ENCODE assay signal across 2 cellular contexts in the genomic region with DNA sequence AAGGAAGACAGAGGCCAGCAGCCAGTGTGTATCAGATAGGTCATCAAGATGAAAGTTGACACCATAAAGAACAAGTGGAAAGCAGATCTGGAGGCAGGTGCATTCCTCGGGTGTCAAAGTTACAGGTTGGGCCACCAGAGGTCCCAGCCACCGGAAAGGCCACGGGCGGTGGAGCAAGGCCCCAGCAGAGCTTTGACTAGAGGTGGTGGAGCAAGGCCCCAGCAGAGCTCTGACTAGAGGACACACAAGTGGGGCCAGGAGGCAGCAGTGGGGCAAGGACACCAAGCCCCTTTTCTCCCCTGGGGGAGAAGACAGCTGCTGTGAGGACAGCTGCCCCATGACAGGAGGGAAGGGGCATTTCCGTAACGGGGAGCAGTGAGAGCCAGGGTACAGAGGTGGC.
TF ChIP-seq lines count a peak whose summit lies in the region.

No MANE protein-coding gene starts in this region.

TF ChIP-seq in HepG2, 621 proteins besides CTCF, POLR2A, EP300 and RAD21:
- TF ChIP-seq, protein P1, sequence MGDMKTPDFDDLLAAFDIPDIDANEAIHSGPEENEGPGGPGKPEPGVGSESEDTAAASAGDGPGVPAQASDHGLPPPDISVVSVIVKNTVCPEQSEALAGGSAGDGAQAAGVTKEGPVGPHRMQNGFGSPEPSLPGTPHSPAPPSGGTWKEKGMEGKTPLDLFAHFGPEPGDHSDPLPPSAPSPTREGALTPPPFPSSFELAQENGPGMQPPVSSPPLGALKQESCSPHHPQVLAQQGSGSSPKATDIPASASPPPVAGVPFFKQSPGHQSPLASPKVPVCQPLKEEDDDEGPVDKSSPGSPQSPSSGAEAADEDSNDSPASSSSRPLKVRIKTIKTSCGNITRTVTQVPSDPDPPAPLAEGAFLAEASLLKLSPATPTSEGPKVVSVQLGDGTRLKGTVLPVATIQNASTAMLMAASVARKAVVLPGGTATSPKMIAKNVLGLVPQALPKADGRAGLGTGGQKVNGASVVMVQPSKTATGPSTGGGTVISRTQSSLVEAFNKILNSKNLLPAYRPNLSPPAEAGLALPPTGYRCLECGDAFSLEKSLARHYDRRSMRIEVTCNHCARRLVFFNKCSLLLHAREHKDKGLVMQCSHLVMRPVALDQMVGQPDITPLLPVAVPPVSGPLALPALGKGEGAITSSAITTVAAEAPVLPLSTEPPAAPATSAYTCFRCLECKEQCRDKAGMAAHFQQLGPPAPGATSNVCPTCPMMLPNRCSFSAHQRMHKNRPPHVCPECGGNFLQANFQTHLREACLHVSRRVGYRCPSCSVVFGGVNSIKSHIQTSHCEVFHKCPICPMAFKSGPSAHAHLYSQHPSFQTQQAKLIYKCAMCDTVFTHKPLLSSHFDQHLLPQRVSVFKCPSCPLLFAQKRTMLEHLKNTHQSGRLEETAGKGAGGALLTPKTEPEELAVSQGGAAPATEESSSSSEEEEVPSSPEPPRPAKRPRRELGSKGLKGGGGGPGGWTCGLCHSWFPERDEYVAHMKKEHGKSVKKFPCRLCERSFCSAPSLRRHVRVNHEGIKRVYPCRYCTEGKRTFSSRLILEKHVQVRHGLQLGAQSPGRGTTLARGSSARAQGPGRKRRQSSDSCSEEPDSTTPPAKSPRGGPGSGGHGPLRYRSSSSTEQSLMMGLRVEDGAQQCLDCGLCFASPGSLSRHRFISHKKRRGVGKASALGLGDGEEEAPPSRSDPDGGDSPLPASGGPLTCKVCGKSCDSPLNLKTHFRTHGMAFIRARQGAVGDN (CRISPR knock-in tag; IDR thresholded peaks at IDR 0.05) = peak; percentile 5; the same call in 1 of the 2 replicates
- TF ChIP-seq SMAD9 (CRISPR knock-in tag; IDR thresholded peaks at IDR 0.05) = no peak
TF ChIP-seq in HepG2: peak in this region for 1.

TF ChIP-seq in K562, 482 proteins besides CTCF, POLR2A, EP300 and RAD21:
- TF ChIP-seq PURB (CRISPR knock-in tag; IDR thresholded peaks at IDR 0.05; ENCODE audit: low read depth) (no peak), SRSF1 (IDR thresholded peaks at IDR 0.05; ENCODE audit: low read depth, low read length) (no peak), RFX1 (IDR thresholded peaks at IDR 0.05) (no peak), MBD2 (IDR thresholded peaks at IDR 0.05; ENCODE audit: borderline replicate concordance, low read depth) (no peak), TAL1 (IDR thresholded peaks at IDR 0.05) (no peak), TEAD2 (tag; IDR thresholded peaks at IDR 0.05) (no peak), RBFOX2 (IDR thresholded peaks at IDR 0.05; ENCODE audit: low read depth, low read length) (no peak), C11orf30 (IDR thresholded peaks at IDR 0.05; ENCODE audit: low read depth) (no peak)
- TF ChIP-seq, protein P2, sequence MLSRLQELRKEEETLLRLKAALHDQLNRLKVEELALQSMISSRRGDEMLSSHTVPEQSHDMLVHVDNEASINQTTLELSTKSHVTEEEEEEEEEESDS (CRISPR knock-in tag; IDR thresholded peaks at IDR 0.05) = no peak
- TF ChIP-seq, protein P3, sequence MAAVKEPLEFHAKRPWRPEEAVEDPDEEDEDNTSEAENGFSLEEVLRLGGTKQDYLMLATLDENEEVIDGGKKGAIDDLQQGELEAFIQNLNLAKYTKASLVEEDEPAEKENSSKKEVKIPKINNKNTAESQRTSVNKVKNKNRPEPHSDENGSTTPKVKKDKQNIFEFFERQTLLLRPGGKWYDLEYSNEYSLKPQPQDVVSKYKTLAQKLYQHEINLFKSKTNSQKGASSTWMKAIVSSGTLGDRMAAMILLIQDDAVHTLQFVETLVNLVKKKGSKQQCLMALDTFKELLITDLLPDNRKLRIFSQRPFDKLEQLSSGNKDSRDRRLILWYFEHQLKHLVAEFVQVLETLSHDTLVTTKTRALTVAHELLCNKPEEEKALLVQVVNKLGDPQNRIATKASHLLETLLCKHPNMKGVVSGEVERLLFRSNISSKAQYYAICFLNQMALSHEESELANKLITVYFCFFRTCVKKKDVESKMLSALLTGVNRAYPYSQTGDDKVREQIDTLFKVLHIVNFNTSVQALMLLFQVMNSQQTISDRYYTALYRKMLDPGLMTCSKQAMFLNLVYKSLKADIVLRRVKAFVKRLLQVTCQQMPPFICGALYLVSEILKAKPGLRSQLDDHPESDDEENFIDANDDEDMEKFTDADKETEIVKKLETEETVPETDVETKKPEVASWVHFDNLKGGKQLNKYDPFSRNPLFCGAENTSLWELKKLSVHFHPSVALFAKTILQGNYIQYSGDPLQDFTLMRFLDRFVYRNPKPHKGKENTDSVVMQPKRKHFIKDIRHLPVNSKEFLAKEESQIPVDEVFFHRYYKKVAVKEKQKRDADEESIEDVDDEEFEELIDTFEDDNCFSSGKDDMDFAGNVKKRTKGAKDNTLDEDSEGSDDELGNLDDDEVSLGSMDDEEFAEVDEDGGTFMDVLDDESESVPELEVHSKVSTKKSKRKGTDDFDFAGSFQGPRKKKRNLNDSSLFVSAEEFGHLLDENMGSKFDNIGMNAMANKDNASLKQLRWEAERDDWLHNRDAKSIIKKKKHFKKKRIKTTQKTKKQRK (IDR thresholded peaks at IDR 0.05; ENCODE audit: borderline replicate concordance, low read depth, low read length) = no peak
- TF ChIP-seq, protein P4, sequence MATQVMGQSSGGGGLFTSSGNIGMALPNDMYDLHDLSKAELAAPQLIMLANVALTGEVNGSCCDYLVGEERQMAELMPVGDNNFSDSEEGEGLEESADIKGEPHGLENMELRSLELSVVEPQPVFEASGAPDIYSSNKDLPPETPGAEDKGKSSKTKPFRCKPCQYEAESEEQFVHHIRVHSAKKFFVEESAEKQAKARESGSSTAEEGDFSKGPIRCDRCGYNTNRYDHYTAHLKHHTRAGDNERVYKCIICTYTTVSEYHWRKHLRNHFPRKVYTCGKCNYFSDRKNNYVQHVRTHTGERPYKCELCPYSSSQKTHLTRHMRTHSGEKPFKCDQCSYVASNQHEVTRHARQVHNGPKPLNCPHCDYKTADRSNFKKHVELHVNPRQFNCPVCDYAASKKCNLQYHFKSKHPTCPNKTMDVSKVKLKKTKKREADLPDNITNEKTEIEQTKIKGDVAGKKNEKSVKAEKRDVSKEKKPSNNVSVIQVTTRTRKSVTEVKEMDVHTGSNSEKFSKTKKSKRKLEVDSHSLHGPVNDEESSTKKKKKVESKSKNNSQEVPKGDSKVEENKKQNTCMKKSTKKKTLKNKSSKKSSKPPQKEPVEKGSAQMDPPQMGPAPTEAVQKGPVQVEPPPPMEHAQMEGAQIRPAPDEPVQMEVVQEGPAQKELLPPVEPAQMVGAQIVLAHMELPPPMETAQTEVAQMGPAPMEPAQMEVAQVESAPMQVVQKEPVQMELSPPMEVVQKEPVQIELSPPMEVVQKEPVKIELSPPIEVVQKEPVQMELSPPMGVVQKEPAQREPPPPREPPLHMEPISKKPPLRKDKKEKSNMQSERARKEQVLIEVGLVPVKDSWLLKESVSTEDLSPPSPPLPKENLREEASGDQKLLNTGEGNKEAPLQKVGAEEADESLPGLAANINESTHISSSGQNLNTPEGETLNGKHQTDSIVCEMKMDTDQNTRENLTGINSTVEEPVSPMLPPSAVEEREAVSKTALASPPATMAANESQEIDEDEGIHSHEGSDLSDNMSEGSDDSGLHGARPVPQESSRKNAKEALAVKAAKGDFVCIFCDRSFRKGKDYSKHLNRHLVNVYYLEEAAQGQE (CRISPR knock-in tag; IDR thresholded peaks at IDR 0.05; ENCODE audit: low read depth) = no peak
- TF ChIP-seq, protein P5, sequence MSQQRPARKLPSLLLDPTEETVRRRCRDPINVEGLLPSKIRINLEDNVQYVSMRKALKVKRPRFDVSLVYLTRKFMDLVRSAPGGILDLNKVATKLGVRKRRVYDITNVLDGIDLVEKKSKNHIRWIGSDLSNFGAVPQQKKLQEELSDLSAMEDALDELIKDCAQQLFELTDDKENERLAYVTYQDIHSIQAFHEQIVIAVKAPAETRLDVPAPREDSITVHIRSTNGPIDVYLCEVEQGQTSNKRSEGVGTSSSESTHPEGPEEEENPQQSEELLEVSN (IDR thresholded peaks at IDR 0.05; ENCODE audit: borderline replicate concordance in 1 of 2, extremely low read depth in 1 of 2, insufficient read depth in 1 of 2, insufficient read length in 1 of 2, low read depth in 1 of 2, low read length in 1 of 2, poor library complexity in 1 of 2, severe bottlenecking in 1 of 2) = no peak
TF ChIP-seq in K562: peak in this region for 0.
